ENCODE assay signal across 8 cellular contexts in the genomic region with DNA sequence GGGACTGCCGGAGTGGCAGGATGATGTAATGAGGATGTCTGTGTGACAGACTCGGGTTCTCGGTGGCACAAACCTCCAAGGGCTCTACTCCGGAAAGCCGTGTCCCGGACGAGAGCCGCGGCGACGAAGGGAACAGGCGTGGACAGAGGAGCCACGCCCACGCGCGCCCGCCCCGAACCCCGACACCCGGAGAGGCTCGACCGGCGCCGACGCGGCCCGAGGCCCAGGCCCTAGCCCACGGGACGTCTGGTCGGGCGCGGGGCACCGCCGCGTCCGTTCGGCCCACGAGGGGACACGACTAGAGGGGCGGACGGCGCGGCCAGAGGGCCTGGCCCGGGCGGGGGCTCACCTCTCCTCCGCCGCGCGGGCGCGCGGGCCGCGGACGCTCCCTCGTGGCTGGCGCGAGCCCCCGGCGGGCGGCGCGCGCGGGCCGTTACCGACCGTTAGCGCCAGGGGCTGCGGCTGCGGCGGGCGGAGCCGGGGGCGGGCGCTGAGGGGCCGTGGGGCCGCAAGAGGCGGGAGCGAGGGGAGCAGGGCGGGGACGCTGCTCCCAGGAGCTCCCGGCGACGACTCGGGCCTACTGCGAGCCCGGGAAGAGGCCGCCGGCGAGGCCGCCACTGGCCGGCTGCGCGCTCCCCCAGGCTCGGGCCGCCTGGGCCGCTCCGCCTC. TPM values are rescaled to one million over a fixed set of nuclear protein-coding genes. Genes with fewer than 3 reads are reported as not detected.
A peak's percentile ranks its signal among the peaks of the same experiment; 100 is the strongest.
DNase-seq lines count a peak whose midpoint lies in the region; ATAC-seq, FAIRE-seq and TF ChIP-seq lines count a peak whose summit lies in the region.

No MANE protein-coding gene starts in this region.

- FAIRE-seq in K562 (lab: Jason Lieb, UNC), result no peak

- no peaks in the 10 kb centered on the region for H3K36me3 ChIP-seq in Caco-2 (ENCODE audit: control insufficient read depth, insufficient read depth, low read length)
- peaks cover 9% of the 10 kb centered on the region; the same call in 1 of the 2 replicates for H3K36me3 ChIP-seq in OCI-LY7 (ENCODE audit: insufficient read depth, low read length)
- H3K36me3 ChIP-seq in K562 (ENCODE audit: control insufficient read depth, insufficient read depth, low read length), result peaks cover 1% of the 10 kb centered on the region; the same call in 1 of the 3 replicates

- H2AFZ ChIP-seq in OCI-LY7 (ENCODE audit: low read length) (no peak overlapping the region), K562 (ENCODE audit: low read depth, low read length) (peak overlapping the region; percentile 93)

- POLR2A ChIA-PET in Caco-2 (lab: Charles Lee), result interaction anchor here (0.7 kb wide), 1 partner anchor 300 kb away, joined by 3 read pairs; no protein-coding TSS in a partner anchor
- POLR2A ChIA-PET in OCI-LY7 (lab: Charles Lee), result interaction anchor here (1.0 to 1.8 kb wide), 2 partner anchors 31 to 56 kb away, joined by 4 to 6 read pairs; no protein-coding TSS in a partner anchor
- POLR2A ChIA-PET in K562 (lab: Yijun Ruan, JAX), result interaction anchor here (0.6 kb wide), 1 partner anchor 17 kb away, joined by 3 read pairs; no protein-coding TSS in a partner anchor

- H3K9me3 Mint-ChIP-seq in Caco-2 (ENCODE audit: unreplicated experiment), result no peaks in the 10 kb centered on the region

- peaks cover 21% of the 10 kb centered on the region for H4K20me1 ChIP-seq in OCI-LY7 (ENCODE audit: insufficient read depth, low read length)
- H4K20me1 ChIP-seq in K562 (replicated peaks; ENCODE audit: control insufficient read depth, insufficient read depth, low read length), result peaks cover 5% of the 10 kb centered on the region; the same call in 1 of the 2 replicates

- H3K27ac ChIP-seq in OCI-LY7 (ENCODE audit: low read depth, low read length, poor library complexity, severe bottlenecking), result peak overlapping the region; percentile 80
- peak overlapping the region; percentile 96 for H3K27ac ChIP-seq in K562 (ENCODE audit: extremely low read depth, low read depth, low read length)

- no peak for TF ChIP-seq RAD21 in K562 (CRISPR knock-in tag; conservative IDR thresholded peaks at IDR 0.05 in 1 of 2, IDR thresholded peaks at IDR 0.05 in 1 of 2)

- H3K4me2 ChIP-seq in OCI-LY7 (ENCODE audit: low read length) (peak overlapping the region; percentile 54), K562 (ENCODE audit: insufficient read depth, low read length) (peak overlapping the region; percentile 82)

- CTCF ChIA-PET in Caco-2 (lab: Charles Lee) (interaction anchor here (0.6 to 1.0 kb wide), 4 partner anchors 14 to 644 kb away, joined by 3 read pairs; no protein-coding TSS in a partner anchor), OCI-LY7 (lab: Charles Lee; ENCODE audit: unreplicated experiment) (no interaction called here), K562 (lab: Yijun Ruan, JAX; ENCODE audit: low intra/inter-chr PET ratio) (no interaction called here)

- H3K9me2 ChIP-seq in OCI-LY7 (ENCODE audit: insufficient read depth, low read length), result no peaks in the 10 kb centered on the region

- DNase-seq in Caco-2 (peak; percentile 76 to 94), OCI-LY7 (ENCODE audit: low spot score) (peak; percentile 85), K562 (ENCODE audit: extremely low read depth in 1 of 4, low spot score in 3 of 4) (peak; percentile 70 to 73 (median 71)), iPS-NIHi11 (ENCODE audit: low spot score) (peak; percentile 20), occipital lobe (lab: John Stamatoyannopoulos, UW) (no peak)
- peak; percentile 28 to 43 for DNase-seq in stimulated activated CD4-positive, alpha-beta T cell treated with anti-CD3 and anti-CD28 coated beads, Interleukin-2, amount 100 ng/mL, for 24 hours

- peak overlapping the region; percentile 96 for H3K4me3 Mint-ChIP-seq in Caco-2 (ENCODE audit: unreplicated experiment)

- TF ChIP-seq CTCF in Caco-2 (IDR thresholded peaks at IDR 0.05; ENCODE audit: insufficient read depth in 1 of 2, low read depth in 1 of 2, low read length in 1 of 2, severe bottlenecking in 1 of 2, unreplicated experiment in 1 of 2), result peak in 1 of 2 experiments; percentile 12
- TF ChIP-seq CTCF in OCI-LY7 (conservative IDR thresholded peaks at IDR 0.05; ENCODE audit: low read length), result no peak
- peak in 2 of 3 experiments; percentile 16 to 19; a peak in 2 of 6 replicates for TF ChIP-seq CTCF in K562 (IDR thresholded peaks at IDR 0.05 in 2 of 3, conservative IDR thresholded peaks at IDR 0.05 in 1 of 3; ENCODE audit: insufficient read depth in 2 of 3, low read depth in 1 of 3, low read length in 3 of 3)

- intact Hi-C loops in Caco-2 (cut with micrococcal nuclease; ENCODE audit: unreplicated experiment), result loop anchor here (1.0 to 5.0 kb wide), 9 partner anchors 111 to 1151 kb away; a partner anchor contains a TSS
- intact Hi-C loops in OCI-LY7 (cut with micrococcal nuclease; ENCODE audit: unreplicated experiment), result loop anchor here (1.0 to 10.0 kb wide), 5 partner anchors 30 to 1864 kb away; a partner anchor contains a TSS
- intact Hi-C loops in K562 (cut with micrococcal nuclease), result no loop called here

- peaks cover 50% of the 10 kb centered on the region for H3K36me3 Mint-ChIP-seq in Caco-2 (ENCODE audit: insufficient read depth, unreplicated experiment)

- no peaks in the 10 kb centered on the region for H3K27me3 ChIP-seq in Caco-2 (replicated peaks; ENCODE audit: control insufficient read depth, insufficient read depth, low read length)
- H3K27me3 ChIP-seq in K562 (ENCODE audit: control insufficient read depth in 2 of 2, insufficient read depth in 2 of 2, low read length in 2 of 2), result no peaks in the 10 kb centered on the region

- in situ Hi-C loops in K562 (cut with MboI), result no loop called here

- BruUV-seq in Caco-2 (replicated peaks; lab: Mats Ljungman, UMichigan), result no TSS peak
- no TSS peak for BruUV-seq in OCI-LY7 (replicated peaks; lab: Mats Ljungman, UMichigan)
- no TSS peak for BruUV-seq in K562 (replicated peaks; lab: Mats Ljungman, UMichigan)

- WGBS in K562 (ENCODE audit: insufficient coverage, low coverage, missing lambda C conversion rate), result under 1% methylated on average over 25 of the region's 99 CpGs

- peaks cover 27% of the 10 kb centered on the region for H3K4me1 Mint-ChIP-seq in Caco-2 (ENCODE audit: low read depth, unreplicated experiment)

- H3K9me1 ChIP-seq in K562 (ENCODE audit: control insufficient read depth, insufficient read depth, low read length), result no peaks in the 10 kb centered on the region

- no peaks in the 10 kb centered on the region for H3K27me3 Mint-ChIP-seq in Caco-2 (ENCODE audit: insufficient read depth, unreplicated experiment)

- H3K9ac ChIP-seq in K562 (ENCODE audit: insufficient read depth in 1 of 2, low read depth in 2 of 2, low read length in 2 of 2), result peak overlapping the region; percentile 93 to 94

- ATAC-seq in GM19035 (IDR thresholded peaks at IDR 0.05; ENCODE audit: unreplicated experiment) (peak; percentile 55), HG03159 (IDR thresholded peaks at IDR 0.05; ENCODE audit: unreplicated experiment) (peak; percentile 38), K562 (peak; percentile 76)

- peak overlapping the region; percentile 97 for H3K27ac Mint-ChIP-seq in Caco-2 (ENCODE audit: unreplicated experiment)

- 0 out of 2 replicates have a peak, but pooled peaks have one; percentile 47 for TF ChIP-seq POLR2A in K562 (conservative IDR thresholded peaks at IDR 0.05)

- H3K4me1 ChIP-seq in Caco-2 (peaks cover 26% of the 10 kb centered on the region), OCI-LY7 (ENCODE audit: insufficient read depth, low read length, poor library complexity, severe bottlenecking) (peaks cover 38% of the 10 kb centered on the region), K562 (replicated peaks in 1 of 2; ENCODE audit: control insufficient read depth in 2 of 2, insufficient read depth in 2 of 2, low read length in 2 of 2) (peaks cover 23 to 37% of the 10 kb centered on the region in 2 experiments)

- H3K4me3 ChIP-seq in Caco-2 (ENCODE audit: low read depth, low read length) (peak overlapping the region; percentile 76), OCI-LY7 (ENCODE audit: low read depth, low read length, poor library complexity, severe bottlenecking) (peak overlapping the region; percentile 91), K562 (peak overlapping the region; percentile 80)

- no peaks in the 10 kb centered on the region for H3K9me3 ChIP-seq in Caco-2
- H3K9me3 ChIP-seq in OCI-LY7 (ENCODE audit: low read length), result no peaks in the 10 kb centered on the region
- no peaks in the 10 kb centered on the region for H3K9me3 ChIP-seq in K562 (replicated peaks; ENCODE audit: control insufficient read depth, insufficient read depth, low read depth, low read length)

- peaks cover 52% of the 10 kb centered on the region for H3K79me2 ChIP-seq in OCI-LY7 (ENCODE audit: insufficient read depth, low read depth, low read length)
- H3K79me2 ChIP-seq in K562 (ENCODE audit: control insufficient read depth, insufficient read depth, low read length), result peaks cover 46% of the 10 kb centered on the region

- 0 out of 2 replicates have a peak, but pooled peaks have one; percentile 8 for TF ChIP-seq EP300 in K562 (IDR thresholded peaks at IDR 0.05; ENCODE audit: low read length)

TF ChIP-seq in K562, 482 proteins besides CTCF, POLR2A, EP300 and RAD21 (continues in another document):
- TF ChIP-seq EGR1 (conservative IDR thresholded peaks at IDR 0.05) (0 out of 2 replicates have a peak, but pooled peaks have one; percentile 60), TAL1 (IDR thresholded peaks at IDR 0.05) (no peak), GABPB2 (CRISPR knock-in tag; conservative IDR thresholded peaks at IDR 0.05) (no peak), RFX1 (IDR thresholded peaks at IDR 0.05) (no peak), SMARCA4 (IDR thresholded peaks at IDR 0.05) (no peak)

RNA-seq across cellular contexts. Expression of a gene that starts 2.1 kb away (rescaled TPM):
- 27.7 and 28.7 TPM in 2 replicates for total RNA-seq in Caco-2 (2022)
- 5.9 and 7.7 TPM in 2 replicates for total RNA-seq in OCI-LY7 (2014; rRNA removed; shearing (Covaris generic))
- total RNA-seq in OCI-LY7 (2022), result 5.0 and 5.1 TPM in 2 replicates
- total RNA-seq in K562 (2011; cell fraction: chromatin; rRNA removed; ENCODE audit: low replicate concordance), result 0.60 and 1.6 TPM in 2 replicates
- 2.1 and 2.3 TPM in 2 replicates for total RNA-seq in K562 (2011; cell fraction: nucleolus; rRNA removed)
- 1.2 and 2.0 TPM in 2 replicates for total RNA-seq in K562 (2011; cell fraction: nucleoplasm; rRNA removed)
- 2.2 and 4.2 TPM in 2 replicates for total RNA-seq in K562 (2014; rRNA removed)
- total RNA-seq in K562 (2014; rRNA removed; fragmentation: Illumina TruSeq; extraction: Trizol), result 0.70 and 0.91 TPM in 2 replicates
- total RNA-seq in K562 (2015; rRNA removed; fragmentation: Illumina TruSeq; extraction: Trizol), result 0.90 and 0.94 TPM in 2 replicates
- 2.6 and 3.0 TPM in 2 replicates for total RNA-seq in K562 (2021)
- 0.67 and 0.89 TPM in 2 replicates for polyA plus RNA-seq in K562 (2011; rRNA removed)
- 0.47 and 1.7 TPM in 2 replicates for polyA plus RNA-seq in K562 (2011; cell fraction: cytosol; rRNA removed)
- polyA plus RNA-seq in K562 (2011; cell fraction: nucleus; rRNA removed), result 1.9 and 3.0 TPM in 2 replicates
- 1.2 and 1.6 TPM in 2 replicates for polyA plus RNA-seq in K562 (2012)
- 1.2 and 1.4 TPM in 2 replicates for polyA plus RNA-seq in K562 (2014; fragmentation: Illumina TruSeq; extraction: Trizol)
- polyA plus RNA-seq in K562 (2014; fragmentation: Nextera tagmentation; extraction: Ambion mirVana), result under 1 TPM; 0.20 to 0.21 TPM
- 1.8 and 2.0 TPM in 2 replicates for polyA plus RNA-seq in K562 (2014; rRNA removed)
- 0.32 and 0.66 TPM in 2 replicates for polyA minus RNA-seq in K562 (2011; rRNA and poly(A)+ RNA removed)
- polyA minus RNA-seq in K562 (2011; cell fraction: cytosol; rRNA and poly(A)+ RNA removed), result 1.5 TPM in 2 replicates
- 2.2 and 3.9 TPM in 2 replicates for polyA minus RNA-seq in K562 (2011; cell fraction: nucleus; rRNA and poly(A)+ RNA removed)
- 0.16 TPM for total RNA-seq in occipital lobe
